ENCODE assay signal across 13 cellular contexts in the genomic region with DNA sequence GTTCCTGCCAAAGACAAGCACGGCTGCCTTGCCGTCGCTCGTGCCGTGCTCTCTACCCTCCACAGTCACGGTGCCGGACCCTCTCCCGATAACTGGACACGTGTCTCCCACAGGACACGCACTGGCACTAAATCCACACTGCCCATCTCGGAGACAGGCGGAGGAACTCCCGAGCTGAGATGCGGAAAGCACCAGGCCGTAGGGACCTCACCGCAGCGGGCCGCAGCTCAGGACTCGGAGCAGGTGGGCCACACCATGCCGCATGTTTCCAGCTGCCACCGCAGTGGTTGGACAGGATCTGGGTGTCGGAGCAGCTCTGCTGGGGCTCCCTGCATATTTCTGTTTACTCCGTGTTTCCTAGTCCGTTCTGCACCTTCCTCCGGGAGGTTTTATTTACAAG.
A peak's percentile ranks its signal among the peaks of the same experiment; 100 is the strongest.
DNase-seq lines count a peak whose midpoint lies in the region; ATAC-seq and TF ChIP-seq lines count a peak whose summit lies in the region.
"Had no signal": no experiment of that assay in that cellular context is flagged by ENCODE, and none has a peak within 500 bp of the region (broad histone marks: within the 10 kb centered on the region; RNA-seq: fewer than 3 reads in every experiment).

No MANE protein-coding gene starts in this region.

- H3K4me1 Mint-ChIP-seq in WTC11: no peaks in the 10 kb centered on the region
- peaks cover 23% of the 10 kb centered on the region for H3K4me1 Mint-ChIP-seq in nephron
- H3K4me1 Mint-ChIP-seq in activated CD4-positive, alpha-beta T cell treated with anti-CD3 and anti-CD28 coated beads for 36 hours: no peaks in the 10 kb centered on the region
- H3K4me1 Mint-ChIP-seq: CD4-positive, CD25-positive, alpha-beta regulatory T cell had no signal

- intact Hi-C loops in activated CD4-positive, alpha-beta T cell treated with anti-CD3 and anti-CD28 coated beads for 36 hours (cut with DNase I, micrococcal nuclease): no loop called here

- ATAC-seq in WTC11 (no peak), HG02759 (IDR thresholded peaks at IDR 0.05; ENCODE audit: unreplicated experiment) (no peak), GM21528 (IDR thresholded peaks at IDR 0.05; ENCODE audit: low FRiP score, unreplicated experiment) (no peak)
- ATAC-seq in activated CD4-positive, alpha-beta T cell treated with anti-CD3 and anti-CD28 coated beads for 36 hours: no peak

- no peak overlapping the region for H3K4me3 ChIP-seq in BLaER1
- peak overlapping the region; percentile 21 to 38 (median 35) for H3K4me3 ChIP-seq in skeletal muscle tissue (ENCODE audit: low read length in 3 of 3)
- H3K4me3 ChIP-seq: GM23248 had no signal

- no peak overlapping the region for H3K27ac Mint-ChIP-seq in WTC11
- peak overlapping the region in 2 of 3 experiments; percentile 6 to 49 for H3K27ac Mint-ChIP-seq in nephron
- no peak overlapping the region for H3K27ac Mint-ChIP-seq in activated CD4-positive, alpha-beta T cell treated with anti-CD3 and anti-CD28 coated beads for 36 hours
- H3K27ac Mint-ChIP-seq: CD4-positive, CD25-positive, alpha-beta regulatory T cell had no signal

- no peaks in the 10 kb centered on the region for H3K9me3 ChIP-seq in BLaER1
- no peaks in the 10 kb centered on the region for H3K9me3 ChIP-seq in skeletal muscle tissue (ENCODE audit: control insufficient read depth in 3 of 3, low read length in 3 of 3)

- H3K9me3 Mint-ChIP-seq in WTC11 (no peaks in the 10 kb centered on the region), nephron (no peaks in the 10 kb centered on the region)
- H3K9me3 Mint-ChIP-seq in activated CD4-positive, alpha-beta T cell treated with anti-CD3 and anti-CD28 coated beads for 36 hours (ENCODE audit: low read depth): no peaks in the 10 kb centered on the region
- H3K9me3 Mint-ChIP-seq: CD4-positive, CD25-positive, alpha-beta regulatory T cell had no signal

- CTCF ChIA-PET in WTC11 (lab: Charles Lee): interaction anchor here (1.5 kb wide), 1 partner anchor 10 kb away, joined by 12 read pairs; no protein-coding TSS in a partner anchor
- CTCF ChIA-PET in activated CD4-positive, alpha-beta T cell treated with anti-CD3 and anti-CD28 coated beads for 36 hours (lab: Charles Lee): no interaction called here

- POLR2A ChIA-PET in WTC11 (lab: Charles Lee): no interaction called here
- POLR2A ChIA-PET in activated CD4-positive, alpha-beta T cell treated with anti-CD3 and anti-CD28 coated beads for 36 hours (lab: Charles Lee): no interaction called here

- H3K36me3 ChIP-seq in BLaER1: no peaks in the 10 kb centered on the region
- no peaks in the 10 kb centered on the region for H3K36me3 ChIP-seq in skeletal muscle tissue (ENCODE audit: control insufficient read depth in 3 of 3, insufficient read depth in 3 of 3, low read length in 3 of 3)

- H4K20me1 ChIP-seq in BLaER1: peaks cover 21% of the 10 kb centered on the region; the same call in 1 of the 2 replicates

- TF ChIP-seq CTCF in WTC11 (IDR thresholded peaks at IDR 0.05) (no peak), nephron (IDR thresholded peaks at IDR 0.05; ENCODE audit: unreplicated experiment in 3 of 3) (no peak)

- H3K4me1 ChIP-seq in BLaER1: peaks cover 60% of the 10 kb centered on the region
- H3K4me1 ChIP-seq in skeletal muscle tissue (ENCODE audit: control insufficient read depth in 3 of 3, insufficient read depth in 3 of 3, low read length in 3 of 3): peaks cover 3 to 6% (median 4%) of the 10 kb centered on the region in 3 donors

- H3K27ac ChIP-seq in BLaER1 (no peak overlapping the region), skeletal muscle tissue (ENCODE audit: low read depth, low read length) (no peak overlapping the region)
- H3K27ac ChIP-seq: GM23248, HL-60 had no signal

- H3K9ac ChIP-seq in BLaER1 (no peak overlapping the region), skeletal muscle tissue (ENCODE audit: low read depth in 1 of 3, low read length in 3 of 3) (peak overlapping the region in 1 of 3 donors; percentile 43)
- H3K9ac ChIP-seq: GM23248 had no signal

- peak; percentile 5 for DNase-seq in WTC11 (ENCODE audit: low spot score)
- DNase-seq in activated CD4-positive, alpha-beta T cell treated with anti-CD3 and anti-CD28 coated beads for 36 hours: no peak
- DNase-seq: Calu3; CD4-positive, CD25-positive, alpha-beta regulatory T cell; DMS 273 treated with DMSO at 0.1 percent for 48 hours; GM23248; H9 had no signal

- no peaks in the 10 kb centered on the region for H3K27me3 ChIP-seq in BLaER1
- peaks cover 17 to 30% (median 21%) of the 10 kb centered on the region in 3 donors for H3K27me3 ChIP-seq in skeletal muscle tissue (ENCODE audit: control insufficient read depth in 3 of 3, insufficient read depth in 3 of 3, low read length in 3 of 3)

- H3K36me3 Mint-ChIP-seq in WTC11 (no peaks in the 10 kb centered on the region), nephron (ENCODE audit: low read depth) (no peaks in the 10 kb centered on the region)
- H3K36me3 Mint-ChIP-seq in activated CD4-positive, alpha-beta T cell treated with anti-CD3 and anti-CD28 coated beads for 36 hours (ENCODE audit: low read depth): no peaks in the 10 kb centered on the region
- H3K36me3 Mint-ChIP-seq: CD4-positive, CD25-positive, alpha-beta regulatory T cell had no signal

- H3K4me3 Mint-ChIP-seq in WTC11 (no peak overlapping the region), nephron (no peak overlapping the region)
- H3K4me3 Mint-ChIP-seq in activated CD4-positive, alpha-beta T cell treated with anti-CD3 and anti-CD28 coated beads for 36 hours: no peak overlapping the region
- H3K4me3 Mint-ChIP-seq: CD4-positive, CD25-positive, alpha-beta regulatory T cell; H9 had no signal

- peak overlapping the region; percentile 72 for H3K4me2 ChIP-seq in BLaER1

- H3K27me3 Mint-ChIP-seq in WTC11 (ENCODE audit: low read depth): no peaks in the 10 kb centered on the region
- peaks cover 23% of the 10 kb centered on the region for H3K27me3 Mint-ChIP-seq in nephron (ENCODE audit: low read depth)
- peaks cover 2% of the 10 kb centered on the region for H3K27me3 Mint-ChIP-seq in activated CD4-positive, alpha-beta T cell treated with anti-CD3 and anti-CD28 coated beads for 36 hours
- H3K27me3 Mint-ChIP-seq: CD4-positive, CD25-positive, alpha-beta regulatory T cell had no signal

TF ChIP-seq in WTC11, 78 proteins besides CTCF, POLR2A, EP300 and RAD21 (continues in another document):
- TF ChIP-seq E2F4 (CRISPR knock-in tag; IDR thresholded peaks at IDR 0.05; ENCODE audit: borderline replicate concordance, low read depth) (no peak), HMGXB4 (CRISPR knock-in tag; IDR thresholded peaks at IDR 0.05) (no peak)
- TF ChIP-seq, protein P1, sequence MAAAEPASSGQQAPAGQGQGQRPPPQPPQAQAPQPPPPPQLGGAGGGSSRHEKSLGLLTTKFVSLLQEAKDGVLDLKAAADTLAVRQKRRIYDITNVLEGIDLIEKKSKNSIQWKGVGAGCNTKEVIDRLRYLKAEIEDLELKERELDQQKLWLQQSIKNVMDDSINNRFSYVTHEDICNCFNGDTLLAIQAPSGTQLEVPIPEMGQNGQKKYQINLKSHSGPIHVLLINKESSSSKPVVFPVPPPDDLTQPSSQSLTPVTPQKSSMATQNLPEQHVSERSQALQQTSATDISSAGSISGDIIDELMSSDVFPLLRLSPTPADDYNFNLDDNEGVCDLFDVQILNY (CRISPR knock-in tag; IDR thresholded peaks at IDR 0.05): no peak
- TF ChIP-seq, protein P2, sequence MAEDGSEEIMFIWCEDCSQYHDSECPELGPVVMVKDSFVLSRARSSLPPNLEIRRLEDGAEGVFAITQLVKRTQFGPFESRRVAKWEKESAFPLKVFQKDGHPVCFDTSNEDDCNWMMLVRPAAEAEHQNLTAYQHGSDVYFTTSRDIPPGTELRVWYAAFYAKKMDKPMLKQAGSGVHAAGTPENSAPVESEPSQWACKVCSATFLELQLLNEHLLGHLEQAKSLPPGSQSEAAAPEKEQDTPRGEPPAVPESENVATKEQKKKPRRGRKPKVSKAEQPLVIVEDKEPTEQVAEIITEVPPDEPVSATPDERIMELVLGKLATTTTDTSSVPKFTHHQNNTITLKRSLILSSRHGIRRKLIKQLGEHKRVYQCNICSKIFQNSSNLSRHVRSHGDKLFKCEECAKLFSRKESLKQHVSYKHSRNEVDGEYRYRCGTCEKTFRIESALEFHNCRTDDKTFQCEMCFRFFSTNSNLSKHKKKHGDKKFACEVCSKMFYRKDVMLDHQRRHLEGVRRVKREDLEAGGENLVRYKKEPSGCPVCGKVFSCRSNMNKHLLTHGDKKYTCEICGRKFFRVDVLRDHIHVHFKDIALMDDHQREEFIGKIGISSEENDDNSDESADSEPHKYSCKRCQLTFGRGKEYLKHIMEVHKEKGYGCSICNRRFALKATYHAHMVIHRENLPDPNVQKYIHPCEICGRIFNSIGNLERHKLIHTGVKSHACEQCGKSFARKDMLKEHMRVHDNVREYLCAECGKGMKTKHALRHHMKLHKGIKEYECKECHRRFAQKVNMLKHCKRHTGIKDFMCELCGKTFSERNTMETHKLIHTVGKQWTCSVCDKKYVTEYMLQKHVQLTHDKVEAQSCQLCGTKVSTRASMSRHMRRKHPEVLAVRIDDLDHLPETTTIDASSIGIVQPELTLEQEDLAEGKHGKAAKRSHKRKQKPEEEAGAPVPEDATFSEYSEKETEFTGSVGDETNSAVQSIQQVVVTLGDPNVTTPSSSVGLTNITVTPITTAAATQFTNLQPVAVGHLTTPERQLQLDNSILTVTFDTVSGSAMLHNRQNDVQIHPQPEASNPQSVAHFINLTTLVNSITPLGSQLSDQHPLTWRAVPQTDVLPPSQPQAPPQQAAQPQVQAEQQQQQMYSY (CRISPR knock-in tag; IDR thresholded peaks at IDR 0.05): no peak

Comparison
In these comparisons a context has a peak if more than half of its experiments do, and no peak if none do; other contexts are left out.
1. H3K27ac Mint-ChIP-seq: peak in nephron (2 of 3); none in WTC11 (single experiment) and activated CD4-positive, alpha-beta T cell treated with anti-CD3 and anti-CD28 coated beads for 36 hours (single experiment).